ENCODE assay signal across 15 cellular contexts in the genomic region with DNA sequence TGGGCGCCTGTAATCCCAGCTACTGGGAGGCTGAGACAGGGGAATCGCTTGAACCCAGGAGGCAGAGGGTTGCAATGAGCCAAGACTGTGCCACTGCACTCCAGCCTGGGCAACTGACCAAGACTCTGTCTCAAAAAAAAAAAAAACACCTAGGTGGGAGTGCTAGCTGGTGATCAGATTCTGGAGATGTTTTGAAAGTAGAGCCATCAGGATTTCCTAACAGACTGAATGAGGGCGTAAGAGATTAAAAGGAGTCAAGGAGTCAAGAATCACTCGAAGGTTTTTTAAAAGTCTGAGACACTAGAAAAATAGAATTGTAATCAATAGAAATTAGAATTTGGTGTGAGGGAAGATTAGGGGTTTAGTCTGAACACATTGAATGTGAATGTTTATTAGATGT.
DNase-seq lines count a peak whose midpoint lies in the region; ATAC-seq, FAIRE-seq and TF ChIP-seq lines count a peak whose summit lies in the region.
"Had no signal": no experiment of that assay in that cellular context is flagged by ENCODE, and none has a peak within 500 bp of the region (broad histone marks: within the 10 kb centered on the region; RNA-seq: fewer than 3 reads in every experiment).

No MANE protein-coding gene starts in this region.

- H3K4me1 ChIP-seq in ACC112 (ENCODE audit: control insufficient read depth, insufficient read depth, low read length, unreplicated experiment) = peaks cover 41% of the 10 kb centered on the region
- H3K4me1 ChIP-seq in astrocyte (ENCODE audit: insufficient read depth, low read length) = peaks cover 22% of the 10 kb centered on the region
- peaks cover 39% of the 10 kb centered on the region for H3K4me1 ChIP-seq in hepatocyte (ENCODE audit: insufficient read depth)
- peaks cover 20% of the 10 kb centered on the region for H3K4me1 ChIP-seq in psoas muscle

- H4K20me1 ChIP-seq in astrocyte (ENCODE audit: insufficient read depth, low read length) (no peaks in the 10 kb centered on the region), hepatocyte (ENCODE audit: insufficient read depth, poor library complexity, severe bottlenecking) (no peaks in the 10 kb centered on the region)

- no peaks in the 10 kb centered on the region for H3K79me2 ChIP-seq in ACC112 (ENCODE audit: control insufficient read depth, insufficient read depth, low read length, unreplicated experiment)
- no peaks in the 10 kb centered on the region for H3K79me2 ChIP-seq in astrocyte (ENCODE audit: insufficient read depth, low read length)
- no peaks in the 10 kb centered on the region for H3K79me2 ChIP-seq in hepatocyte

- H3K9me3 ChIP-seq in astrocyte (ENCODE audit: insufficient read depth, low read depth, low read length) (no peaks in the 10 kb centered on the region), hepatocyte (ENCODE audit: low read depth) (no peaks in the 10 kb centered on the region), psoas muscle (no peaks in the 10 kb centered on the region)

- no peak overlapping the region for H2AFZ ChIP-seq in ACC112 (ENCODE audit: low read length, unreplicated experiment)
- peak overlapping the region; percentile 35 for H2AFZ ChIP-seq in astrocyte (ENCODE audit: low read depth, low read length)
- H2AFZ ChIP-seq in hepatocyte = no peak overlapping the region

- H3K4me2 ChIP-seq in astrocyte (ENCODE audit: low read length) (peak overlapping the region; percentile 48), hepatocyte (peak overlapping the region; percentile 40)

- H3K4me1 Mint-ChIP-seq in astrocyte (ENCODE audit: low read depth, unreplicated experiment) = peaks cover 41% of the 10 kb centered on the region
- H3K4me1 Mint-ChIP-seq: activated B cell treated with CpG ODN at 0.5 μM for 24 hours; stimulated activated naive B cell treated with anti-CD40 and anti-IgM and Interleukin-4, amounts not matched to agents 10 μg/mL and 1 μg/mL and 100 μg/mL, for 72 hours had no signal

- peak overlapping the region; percentile 60 for H3K9ac ChIP-seq in astrocyte (ENCODE audit: low read length)

- 89% methylated on average over 4 of the region's 4 CpGs for WGBS in hepatocyte (ENCODE audit: low lambda C conversion rate, missing lambda C conversion rate)
- WGBS in psoas muscle, 3 donors = 76 to 89% (median 79%) methylated on average over 4 of the region's 4 CpGs

- H3K4me3 ChIP-seq in ACC112 (ENCODE audit: low read depth, low read length) (no peak overlapping the region), astrocyte (ENCODE audit: insufficient read depth, low read depth, low read length) (no peak overlapping the region), hepatocyte (no peak overlapping the region), psoas muscle (no peak overlapping the region)

- H3K27ac ChIP-seq in ACC112 (ENCODE audit: low read depth, low read length) (peak overlapping the region; percentile 98), astrocyte (ENCODE audit: low read depth, low read length) (peak overlapping the region; percentile 91), hepatocyte (peak overlapping the region; percentile 84), psoas muscle (peak overlapping the region; percentile 60)

- ATAC-seq in psoas muscle (peak in 3 of 4 donors; percentile 12 to 57 (median 34)), GM18520 (IDR thresholded peaks at IDR 0.05; ENCODE audit: unreplicated experiment) (no peak)
- ATAC-seq: stimulated activated naive B cell treated with anti-CD40 and anti-IgM and Interleukin-4, amounts not matched to agents 10 μg/mL and 1 μg/mL and 100 μg/mL, for 72 hours had no signal

- TF ChIP-seq CTCF in astrocyte (IDR thresholded peaks at IDR 0.05; ENCODE audit: insufficient read depth, low read depth, low read length) = no peak
- TF ChIP-seq CTCF in hepatocyte (IDR thresholded peaks at IDR 0.05; ENCODE audit: poor library complexity) = no peak
- no peak for TF ChIP-seq CTCF in psoas muscle (IDR thresholded peaks at IDR 0.05)

- H3K36me3 ChIP-seq in ACC112 (ENCODE audit: insufficient read depth, low read length) (no peaks in the 10 kb centered on the region), astrocyte (ENCODE audit: insufficient read depth, low read length) (no peaks in the 10 kb centered on the region), hepatocyte (replicated peaks; ENCODE audit: insufficient read depth, low read depth) (no peaks in the 10 kb centered on the region), psoas muscle (ENCODE audit: insufficient read depth in 1 of 2, low read depth in 1 of 2) (no peaks in the 10 kb centered on the region)

- intact Hi-C loops in psoas muscle (cut with DNase I) = no loop called here

- no peaks in the 10 kb centered on the region for H3K9me2 ChIP-seq in hepatocyte (replicated peaks; ENCODE audit: insufficient read depth)

- no peaks in the 10 kb centered on the region for H3K9me3 Mint-ChIP-seq in astrocyte (ENCODE audit: unreplicated experiment)
- H3K9me3 Mint-ChIP-seq: activated B cell treated with CpG ODN at 0.5 μM for 24 hours; activated T-cell treated with anti-CD3 and anti-CD28 coated beads, Interleukin-2, amount 50 U/mL, for 24 hours; stimulated activated naive B cell treated with anti-CD40 and anti-IgM and Interleukin-4, amounts not matched to agents 10 μg/mL and 1 μg/mL and 100 μg/mL, for 72 hours had no signal

- no peak for FAIRE-seq in astrocyte (lab: Jason Lieb, UNC)
- FAIRE-seq: GM18507 had no signal

- peak overlapping the region; percentile 45 for H3K4me3 Mint-ChIP-seq in astrocyte (ENCODE audit: unreplicated experiment)
- H3K4me3 Mint-ChIP-seq: activated B cell treated with CpG ODN at 0.5 μM for 24 hours; activated T-cell treated with anti-CD3 and anti-CD28 coated beads, Interleukin-2, amount 50 U/mL, for 24 hours; stimulated activated naive B cell treated with anti-CD40 and anti-IgM and Interleukin-4, amounts not matched to agents 10 μg/mL and 1 μg/mL and 100 μg/mL, for 72 hours had no signal

- H3K27ac Mint-ChIP-seq in astrocyte (ENCODE audit: unreplicated experiment) = peak overlapping the region; percentile 99
- H3K27ac Mint-ChIP-seq: activated B cell treated with CpG ODN at 0.5 μM for 24 hours; activated T-cell treated with anti-CD3 and anti-CD28 coated beads, Interleukin-2, amount 50 U/mL, for 24 hours; stimulated activated naive B cell treated with anti-CD40 and anti-IgM and Interleukin-4, amounts not matched to agents 10 μg/mL and 1 μg/mL and 100 μg/mL, for 72 hours had no signal

- no peaks in the 10 kb centered on the region for H3K27me3 Mint-ChIP-seq in astrocyte (ENCODE audit: low read depth, unreplicated experiment)
- H3K27me3 Mint-ChIP-seq: activated T-cell treated with anti-CD3 and anti-CD28 coated beads, Interleukin-2, amount 50 U/mL, for 24 hours had no signal

- H3K36me3 Mint-ChIP-seq in astrocyte (ENCODE audit: low read depth, unreplicated experiment) = peaks cover 9% of the 10 kb centered on the region
- H3K36me3 Mint-ChIP-seq: stimulated activated naive B cell treated with anti-CD40 and anti-IgM and Interleukin-4, amounts not matched to agents 10 μg/mL and 1 μg/mL and 100 μg/mL, for 72 hours had no signal

- H3K27me3 ChIP-seq in ACC112 (ENCODE audit: insufficient read depth, low read length) (no peaks in the 10 kb centered on the region), astrocyte (ENCODE audit: insufficient read depth, low read length) (no peaks in the 10 kb centered on the region), hepatocyte (no peaks in the 10 kb centered on the region), psoas muscle (ENCODE audit: insufficient read depth in 3 of 3, low read length in 2 of 3) (no peaks in the 10 kb centered on the region)

- DNase-seq in astrocyte (ENCODE audit: low read depth) (no peak), hepatocyte (ENCODE audit: low spot score) (no peak), psoas muscle (no peak), occipital lobe (lab: John Stamatoyannopoulos, UW) (no peak), NCI-H748 (lab: John Stamatoyannopoulos, UW; ENCODE audit: unreplicated experiment) (no peak), NCI-H446 treated with DMSO at 0.1 percent for 48 hours (lab: John Stamatoyannopoulos, UW) (no peak)
- DNase-seq: activated B cell treated with CpG ODN at 0.5 μM for 24 hours; activated T-cell treated with anti-CD3 and anti-CD28 coated beads, Interleukin-2, amount 50 U/mL, for 24 hours; glutamatergic neuron; NCI-H345; SHP77 treated with DMSO at 0.1 percent for 48 hours; stimulated activated naive B cell treated with anti-CD40 and anti-IgM and Interleukin-4, amounts not matched to agents 10 μg/mL and 1 μg/mL and 100 μg/mL, for 72 hours had no signal
